ENCODE assay signal across 8 cellular contexts in genomic region chr3:48466386-48467109, GRCh38. TPM values are rescaled to one million over a fixed set of nuclear protein-coding genes. Genes with fewer than 3 reads are reported as not detected.
A peak's percentile ranks its signal among the peaks of the same experiment; 100 is the strongest.
DNase-seq lines count a peak whose midpoint lies in the region; ATAC-seq lines count a peak whose summit lies in the region.

No MANE protein-coding gene starts in this region.

- no peak for DNase-seq in activated CD4-positive, CD25-positive, alpha-beta regulatory T cell (lab: John Stamatoyannopoulos, UW)
- DNase-seq in stimulated activated CD4-positive, alpha-beta T cell treated with anti-CD3 and anti-CD28 coated beads, Interleukin-4, amount 100 ng/mL, for 1 hour, result peak; percentile 38
- no peak for DNase-seq in Kasumi-1 (lab: John Stamatoyannopoulos, UW)
- DNase-seq in cortex of kidney (lab: John Stamatoyannopoulos, UW), result no peak

- peak overlapping the region; percentile 86 for H3K9ac ChIP-seq in iPS-18a (ENCODE audit: low read length)

- H3K27ac ChIP-seq in KOPT-K1 (ENCODE audit: low read depth, low read length, poor library complexity, severe bottlenecking) (peak overlapping the region; percentile 88), adipose tissue (ENCODE audit: low read depth, low read length) (peak overlapping the region; percentile 89), iPS-18a (ENCODE audit: low read length) (peak overlapping the region; percentile 99)

- H3K9me3 ChIP-seq in KOPT-K1 (ENCODE audit: insufficient read depth, low read length, poor library complexity, severe bottlenecking) (no peaks in the 10 kb centered on the region), iPS-18a (ENCODE audit: control insufficient read depth, low read depth, low read length) (no peaks in the 10 kb centered on the region)

- WGBS in adipose tissue, 3 donors, result 11 to 24% (median 13%) methylated on average over 19 of the region's 19 CpGs

- peak; percentile 11 to 22 for ATAC-seq in activated CD4-positive, CD25-positive, alpha-beta regulatory T cell treated with anti-CD3 and anti-CD28 coated beads, Interleukin-2, amount 50 U/mL, for 24 hours

- H3K36me3 ChIP-seq in KOPT-K1 (ENCODE audit: insufficient read depth, low read length) (peaks cover 41% of the 10 kb centered on the region), iPS-18a (ENCODE audit: control insufficient read depth, low read depth, low read length) (peaks cover 24% of the 10 kb centered on the region)

- H3K27me3 ChIP-seq in iPS-18a (ENCODE audit: control insufficient read depth, insufficient read depth, low read length), result no peaks in the 10 kb centered on the region

- peaks cover 17% of the 10 kb centered on the region for H3K4me1 ChIP-seq in iPS-18a (ENCODE audit: control insufficient read depth, low read depth, low read length)

- peak overlapping the region; percentile 24 for H3K4me3 ChIP-seq in iPS-18a (ENCODE audit: low read length)

RNA-seq across cellular contexts. Expression of gene ATRIP, which starts 20.0 kb away (rescaled TPM):
- 1 to 10 TPM; 3.4 to 4.0 (median 3.9) TPM for polyA plus RNA-seq in adipose tissue

RNA-seq across cellular contexts. Expression of gene TMA7, which starts 26.5 kb away (rescaled TPM):
- polyA plus RNA-seq in adipose tissue, result 100 to 1,000 TPM; 180 to 622 (median 308) TPM

RNA-seq across cellular contexts. Expression of gene CCDC51, which starts 26.6 kb away (rescaled TPM):
- polyA plus RNA-seq in adipose tissue, result 10 to 100 TPM in 2 of 3 donors, 1 to 10 TPM in 1; 5.5 to 14.1 (median 11.6) TPM

RNA-seq across cellular contexts. Expression of gene PLXNB1, which starts 36.7 kb away (rescaled TPM):
- polyA plus RNA-seq in adipose tissue, result 10 to 100 TPM; 31.2 to 51.0 (median 35.4) TPM

RNA-seq across cellular contexts. Expression of gene SHISA5, which starts 37.4 kb away (rescaled TPM):
- polyA plus RNA-seq in adipose tissue, result 100 to 1,000 TPM in 2 of 3 donors, 10 to 100 TPM in 1; 49.8 to 116 (median 111) TPM
